Comparison of ENCODE assay signal across 11 cellular contexts in genomic region chr2:20578266-20578894, GRCh38.
DNase-seq lines count a peak whose midpoint lies in the region; ATAC-seq, FAIRE-seq and TF ChIP-seq lines count a peak whose summit lies in the region.
"Had no signal": no experiment of that assay in that cellular context is flagged by ENCODE, and none has a peak within 500 bp of the region (broad histone marks: within the 10 kb centered on the region; RNA-seq: fewer than 3 reads in every experiment).

No MANE protein-coding gene starts in this region.

- H3K36me3 ChIP-seq in adipocyte (ENCODE audit: control insufficient read depth, insufficient read depth, low read length, severe bottlenecking) (no peaks in the 10 kb centered on the region), kidney (ENCODE audit: control insufficient read depth in 1 of 2, insufficient read depth in 2 of 2, low read length in 2 of 2) (no peaks in the 10 kb centered on the region), spleen (no peaks in the 10 kb centered on the region)

- POLR2A ChIA-PET in T-cell (lab: Charles Lee) = no interaction called here

- H3K36me3 Mint-ChIP-seq in H9 (ENCODE audit: insufficient read depth in 1 of 3, low read depth in 3 of 3) (no peaks in the 10 kb centered on the region; a peak in 2 of 7 replicates), T-cell (no peaks in the 10 kb centered on the region)

- H3K4me3 ChIP-seq in adipocyte (ENCODE audit: low read length) = no peak overlapping the region
- H3K4me3 ChIP-seq in kidney (ENCODE audit: low read length in 2 of 2) = no peak overlapping the region
- no peak overlapping the region for H3K4me3 ChIP-seq in spleen

- no peak overlapping the region for H3K14ac ChIP-seq in H9 (ENCODE audit: insufficient read depth, low read length)

- no peak for FAIRE-seq in kidney (lab: Jason Lieb, UNC)

- TF ChIP-seq CTCF in H9 (conservative IDR thresholded peaks at IDR 0.05) = no peak
- TF ChIP-seq CTCF in kidney (IDR thresholded peaks at IDR 0.05; ENCODE audit: borderline replicate concordance, extremely low read depth, insufficient read depth) = no peak
- no peak for TF ChIP-seq CTCF in spleen (IDR thresholded peaks at IDR 0.05 in 8 of 11, conservative IDR thresholded peaks at IDR 0.05 in 3 of 11)

- CTCF ChIA-PET in T-cell (lab: Charles Lee) = no interaction called here

- no peak overlapping the region for H2AFZ ChIP-seq in H9 (ENCODE audit: low read length)

- DNase-seq in H9 = no peak
- DNase-seq in adipocyte (ENCODE audit: low read depth) = no peak
- peak; percentile 44 for DNase-seq in kidney
- DNase-seq in spleen = peak; percentile 68
- no peak for DNase-seq in putamen (ENCODE audit: low spot score)
- no peak for DNase-seq in stimulated activated CD4-positive, alpha-beta T cell treated with anti-CD3 and anti-CD28 coated beads, Interleukin-2, amount 100 ng/mL, for 48 hours
- no peak for DNase-seq in T-cell
- DNase-seq: Kasumi-1; NCI-H524; stimulated activated CD4-positive, alpha-beta T cell treated with anti-CD3 and anti-CD28 coated beads, Interleukin-4, amount 100 ng/mL, for 4 hours had no signal

- no peak for TF ChIP-seq POLR2A in spleen (IDR thresholded peaks at IDR 0.05)

- H3K56ac ChIP-seq in H9 (ENCODE audit: insufficient read length, low read depth, low read length) = no peak overlapping the region

- H3K18ac ChIP-seq in H9 (ENCODE audit: insufficient read length, low read depth, low read length) = no peak overlapping the region

- H3K4me1 ChIP-seq in H9 (ENCODE audit: insufficient read depth, low read length) (no peaks in the 10 kb centered on the region), adipocyte (ENCODE audit: control insufficient read depth, insufficient read depth, low read length) (peaks cover 30% of the 10 kb centered on the region), kidney (ENCODE audit: control insufficient read depth in 1 of 2, insufficient read depth in 1 of 2, low read depth in 1 of 2, low read length in 2 of 2) (peaks cover 49 to 67% of the 10 kb centered on the region in 2 donors), spleen (peaks cover 21 to 67% (median 44%) of the 10 kb centered on the region in 6 donors)

- no peak overlapping the region for H2BK120ac ChIP-seq in H9 (ENCODE audit: low read depth, low read length, poor library complexity, severe bottlenecking)

- H4K5ac ChIP-seq in H9 (ENCODE audit: insufficient read length, low read depth, low read length) = no peak overlapping the region

- no peak overlapping the region for H3T11ph ChIP-seq in H9 (ENCODE audit: low read length)

- peaks cover 0 to 4% of the 10 kb centered on the region in 2 experiments; a peak in 1 of 4 replicates for H3K4me1 Mint-ChIP-seq in H9
- peaks cover 10 to 19% (median 15%) of the 10 kb centered on the region in 3 donors for H3K4me1 Mint-ChIP-seq in T-cell

- no peak overlapping the region for H3K9ac ChIP-seq in H9 (ENCODE audit: extremely low read depth, insufficient read length, low read length)
- H3K9ac ChIP-seq in adipocyte (ENCODE audit: low read length) = peak overlapping the region; percentile 7
- peak overlapping the region in 1 of 2 donors; percentile 35 for H3K9ac ChIP-seq in kidney (ENCODE audit: low read length in 2 of 2)

- H2AK5ac ChIP-seq in H9 (ENCODE audit: insufficient read length, low read length) = peak overlapping the region; percentile 37

- H2BK20ac ChIP-seq in H9 (ENCODE audit: low read depth, low read length, poor library complexity, severe bottlenecking) = no peak overlapping the region

- no peaks in the 10 kb centered on the region for H3K23me2 ChIP-seq in H9 (ENCODE audit: insufficient read length, low read depth, low read length, poor library complexity, severe bottlenecking)

- no peak overlapping the region; the same call in 1 of the 2 replicates for H3K4ac ChIP-seq in H9 (ENCODE audit: low read depth, low read length)

- H3K4me2 ChIP-seq in H9 (ENCODE audit: insufficient read depth, insufficient read length, low read length) = no peak overlapping the region

- H3K27ac Mint-ChIP-seq in H9 = peak overlapping the region in 1 of 3 experiments; percentile 44; a peak in 1 of 7 replicates
- H3K27ac Mint-ChIP-seq in T-cell = peak overlapping the region in 1 of 2 donors; percentile 44

- no peak overlapping the region for H2BK12ac ChIP-seq in H9 (ENCODE audit: insufficient read length, low read depth, low read length)

- H3K9me3 Mint-ChIP-seq in H9 (peaks cover 6 to 8% of the 10 kb centered on the region in 2 experiments; a peak in 4 of 5 replicates), T-cell (peaks cover 0 to 5% (median 0%) of the 10 kb centered on the region in 3 donors)

- H3K4me3 Mint-ChIP-seq in H9 (peak overlapping the region in 1 of 2 experiments; percentile 14; a peak in 1 of 5 replicates), T-cell (no peak overlapping the region)

- no peaks in the 10 kb centered on the region for H3K27me3 ChIP-seq in H9 (ENCODE audit: insufficient read depth, low read length)
- H3K27me3 ChIP-seq in adipocyte (replicated peaks; ENCODE audit: control insufficient read depth, insufficient read depth, low read length) = no peaks in the 10 kb centered on the region
- no peaks in the 10 kb centered on the region for H3K27me3 ChIP-seq in spleen (replicated peaks in 1 of 7)

- H4K20me1 ChIP-seq in H9 (ENCODE audit: control insufficient read depth, insufficient read depth, insufficient read length) = no peaks in the 10 kb centered on the region

- H3K27ac ChIP-seq in H9 (ENCODE audit: insufficient read length, low read depth, low read length) (no peak overlapping the region), kidney (ENCODE audit: low read depth in 2 of 2, low read length in 2 of 2) (peak overlapping the region; percentile 82 to 90), spleen (peak overlapping the region; percentile 2 to 83 (median 74))

- no peak overlapping the region for H3K23ac ChIP-seq in H9 (ENCODE audit: insufficient read length, low read depth, low read length)

- WGBS in H9 (ENCODE audit: extremely low coverage, insufficient read length, low lambda C conversion rate) = no CpG with 5 or more reads among the region's 6 CpGs
- 63 to 80% (median 75%) methylated on average over 5 to 6 of the region's 6 CpGs for WGBS in spleen, 5 donors

- H3K79me1 ChIP-seq in H9 (ENCODE audit: insufficient read depth, low read depth, low read length, poor library complexity, severe bottlenecking) = no peaks in the 10 kb centered on the region

- no peak overlapping the region for H4K8ac ChIP-seq in H9 (replicated peaks; ENCODE audit: insufficient read length, low read depth, low read length)

- H3K9me3 ChIP-seq in H9 (ENCODE audit: control insufficient read depth, low read depth, low read length) (no peaks in the 10 kb centered on the region), adipocyte (ENCODE audit: control insufficient read depth, low read length) (peaks cover 5% of the 10 kb centered on the region), kidney (ENCODE audit: control insufficient read depth in 1 of 2, low read length in 2 of 2) (peaks cover 0 to 2% of the 10 kb centered on the region in 2 donors), spleen (peaks cover 0 to 13% (median 9%) of the 10 kb centered on the region in 8 donors)

- ATAC-seq in T-cell (replicated peaks in 1 of 4) = no peak
- ATAC-seq in GM19397 (IDR thresholded peaks at IDR 0.05; ENCODE audit: unreplicated experiment) = no peak

- H4K91ac ChIP-seq in H9 (ENCODE audit: insufficient read length, low read depth, low read length) = no peak overlapping the region

- H3K79me2 ChIP-seq in H9 (ENCODE audit: insufficient read depth, low read length) = no peaks in the 10 kb centered on the region

- no peak overlapping the region for H2BK5ac ChIP-seq in H9 (ENCODE audit: insufficient read length, low read length)

- intact Hi-C loops in kidney (cut with DNase I) (no loop called here), spleen (cut with DNase I; ENCODE audit: low total_unique reads) (no loop called here)

- H2BK15ac ChIP-seq in H9 (ENCODE audit: low read depth, low read length) = no peak overlapping the region

- H3K27me3 Mint-ChIP-seq in H9 (ENCODE audit: low read depth) (0 out of 2 replicates have a peak, but pooled peaks cover 1% of the 10 kb centered on the region), T-cell (no peaks in the 10 kb centered on the region)

Comparison
In these comparisons a context has a peak if more than half of its experiments do, and no peak if none do; other contexts are left out.
1. DNase-seq: peak in kidney (single experiment) and spleen (single experiment); none in H9 (single experiment), adipocyte (single experiment), putamen (single experiment), stimulated activated CD4-positive, alpha-beta T cell treated with anti-CD3 and anti-CD28 coated beads, Interleukin-2, amount 100 ng/mL, for 48 hours (0 of 2) and T-cell (0 of 34).